1 cellular context compared by ENCODE assay signal in the genomic region with DNA sequence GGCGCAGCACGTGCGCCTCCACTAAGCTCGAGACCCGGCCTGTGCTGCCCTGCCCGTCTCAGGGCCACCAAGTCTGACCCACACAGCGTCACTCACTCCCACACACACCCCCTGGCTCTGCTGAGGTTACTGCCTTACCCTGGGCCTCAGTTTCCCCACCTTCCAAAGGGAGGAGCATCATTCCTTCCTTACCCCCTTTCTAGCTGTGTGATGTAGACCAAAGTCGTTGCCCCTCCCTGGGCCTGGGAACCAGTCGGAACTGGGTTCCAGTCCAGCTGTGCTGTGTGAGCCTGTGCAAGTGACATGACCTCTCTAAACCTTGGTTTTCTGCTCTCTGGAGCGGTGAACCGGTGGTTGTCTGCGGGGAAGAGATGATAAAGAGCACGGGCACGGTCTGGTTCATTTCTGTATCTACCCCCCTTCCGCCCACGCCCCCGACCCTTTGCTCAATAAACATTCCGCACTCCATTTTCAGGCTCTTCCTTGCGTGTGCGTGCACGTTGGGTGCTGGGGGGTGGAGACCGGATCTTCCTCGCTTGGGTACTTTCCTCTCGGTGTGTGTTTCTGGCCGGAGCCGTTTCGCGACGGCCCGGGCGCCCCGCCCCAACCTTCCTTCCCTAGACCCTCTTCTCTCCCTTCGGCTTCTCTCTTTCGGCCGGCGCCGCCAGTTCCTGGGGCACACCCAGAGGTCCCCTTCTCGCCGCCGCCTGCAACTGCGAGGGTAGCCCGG.
TF ChIP-seq lines count a peak whose summit lies in the region.

ZNF581 (plus strand) TSS at position 647 of the 730 bp plus-strand sequence. CDS start 923 bp downstream, outside the sequence.

TF ChIP-seq in HepG2, 621 proteins besides CTCF, POLR2A, EP300 and RAD21 (continued from another document and continues in another):
- no peak for TF ChIP-seq HMGXB3 (CRISPR knock-in tag; IDR thresholded peaks at IDR 0.05; ENCODE audit: borderline replicate concordance)
- TF ChIP-seq ELF1 (CRISPR knock-in tag; IDR thresholded peaks at IDR 0.05) = peak; percentile 66
- TF ChIP-seq, protein P1, sequence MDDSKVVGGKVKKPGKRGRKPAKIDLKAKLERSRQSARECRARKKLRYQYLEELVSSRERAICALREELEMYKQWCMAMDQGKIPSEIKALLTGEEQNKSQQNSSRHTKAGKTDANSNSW (CRISPR knock-in tag; IDR thresholded peaks at IDR 0.05; ENCODE audit: borderline replicate concordance) = no peak
- no peak for TF ChIP-seq HNF4G (IDR thresholded peaks at IDR 0.05; ENCODE audit: borderline replicate concordance, low read depth, low read length)
- TF ChIP-seq HNF4G (CRISPR knock-in tag; IDR thresholded peaks at IDR 0.05; ENCODE audit: borderline replicate concordance, low read depth) = no peak
- TF ChIP-seq MEF2D (CRISPR knock-in tag; IDR thresholded peaks at IDR 0.05) = peak; percentile 37; the same call in 1 of the 2 replicates
- no peak for TF ChIP-seq PHB2 (IDR thresholded peaks at IDR 0.05; ENCODE audit: partially characterized antibody)
- no peak for TF ChIP-seq ETS1 (CRISPR knock-in tag; IDR thresholded peaks at IDR 0.05)
- no peak for TF ChIP-seq ZNF709 (CRISPR knock-in tag; IDR thresholded peaks at IDR 0.05)
- TF ChIP-seq, protein P2, sequence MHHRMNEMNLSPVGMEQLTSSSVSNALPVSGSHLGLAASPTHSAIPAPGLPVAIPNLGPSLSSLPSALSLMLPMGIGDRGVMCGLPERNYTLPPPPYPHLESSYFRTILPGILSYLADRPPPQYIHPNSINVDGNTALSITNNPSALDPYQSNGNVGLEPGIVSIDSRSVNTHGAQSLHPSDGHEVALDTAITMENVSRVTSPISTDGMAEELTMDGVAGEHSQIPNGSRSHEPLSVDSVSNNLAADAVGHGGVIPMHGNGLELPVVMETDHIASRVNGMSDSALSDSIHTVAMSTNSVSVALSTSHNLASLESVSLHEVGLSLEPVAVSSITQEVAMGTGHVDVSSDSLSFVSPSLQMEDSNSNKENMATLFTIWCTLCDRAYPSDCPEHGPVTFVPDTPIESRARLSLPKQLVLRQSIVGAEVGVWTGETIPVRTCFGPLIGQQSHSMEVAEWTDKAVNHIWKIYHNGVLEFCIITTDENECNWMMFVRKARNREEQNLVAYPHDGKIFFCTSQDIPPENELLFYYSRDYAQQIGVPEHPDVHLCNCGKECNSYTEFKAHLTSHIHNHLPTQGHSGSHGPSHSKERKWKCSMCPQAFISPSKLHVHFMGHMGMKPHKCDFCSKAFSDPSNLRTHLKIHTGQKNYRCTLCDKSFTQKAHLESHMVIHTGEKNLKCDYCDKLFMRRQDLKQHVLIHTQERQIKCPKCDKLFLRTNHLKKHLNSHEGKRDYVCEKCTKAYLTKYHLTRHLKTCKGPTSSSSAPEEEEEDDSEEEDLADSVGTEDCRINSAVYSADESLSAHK (CRISPR knock-in tag; IDR thresholded peaks at IDR 0.05; ENCODE audit: borderline replicate concordance) = no peak
- 0 out of 2 replicates have a peak, but pooled peaks have one; percentile 23 for TF ChIP-seq ZBTB34 (CRISPR knock-in tag; IDR thresholded peaks at IDR 0.05)
- no peak for TF ChIP-seq MBNL3 (CRISPR knock-in tag; conservative IDR thresholded peaks at IDR 0.05)
- TF ChIP-seq LCORL (IDR thresholded peaks at IDR 0.05) = no peak
- 0 out of 2 replicates have a peak, but pooled peaks have one; percentile 35 for TF ChIP-seq LCORL (CRISPR knock-in tag; IDR thresholded peaks at IDR 0.05)
- TF ChIP-seq FOXA3 (CRISPR knock-in tag; IDR thresholded peaks at IDR 0.05) = 0 out of 2 replicates have a peak, but pooled peaks have one; percentile 26
- TF ChIP-seq ZNF124 (CRISPR knock-in tag; IDR thresholded peaks at IDR 0.05) = 0 out of 2 replicates have a peak, but pooled peaks have one; percentile 60
- peak; percentile 19; the same call in 1 of the 2 replicates for TF ChIP-seq MNT (IDR thresholded peaks at IDR 0.05)
- TF ChIP-seq, protein P3, sequence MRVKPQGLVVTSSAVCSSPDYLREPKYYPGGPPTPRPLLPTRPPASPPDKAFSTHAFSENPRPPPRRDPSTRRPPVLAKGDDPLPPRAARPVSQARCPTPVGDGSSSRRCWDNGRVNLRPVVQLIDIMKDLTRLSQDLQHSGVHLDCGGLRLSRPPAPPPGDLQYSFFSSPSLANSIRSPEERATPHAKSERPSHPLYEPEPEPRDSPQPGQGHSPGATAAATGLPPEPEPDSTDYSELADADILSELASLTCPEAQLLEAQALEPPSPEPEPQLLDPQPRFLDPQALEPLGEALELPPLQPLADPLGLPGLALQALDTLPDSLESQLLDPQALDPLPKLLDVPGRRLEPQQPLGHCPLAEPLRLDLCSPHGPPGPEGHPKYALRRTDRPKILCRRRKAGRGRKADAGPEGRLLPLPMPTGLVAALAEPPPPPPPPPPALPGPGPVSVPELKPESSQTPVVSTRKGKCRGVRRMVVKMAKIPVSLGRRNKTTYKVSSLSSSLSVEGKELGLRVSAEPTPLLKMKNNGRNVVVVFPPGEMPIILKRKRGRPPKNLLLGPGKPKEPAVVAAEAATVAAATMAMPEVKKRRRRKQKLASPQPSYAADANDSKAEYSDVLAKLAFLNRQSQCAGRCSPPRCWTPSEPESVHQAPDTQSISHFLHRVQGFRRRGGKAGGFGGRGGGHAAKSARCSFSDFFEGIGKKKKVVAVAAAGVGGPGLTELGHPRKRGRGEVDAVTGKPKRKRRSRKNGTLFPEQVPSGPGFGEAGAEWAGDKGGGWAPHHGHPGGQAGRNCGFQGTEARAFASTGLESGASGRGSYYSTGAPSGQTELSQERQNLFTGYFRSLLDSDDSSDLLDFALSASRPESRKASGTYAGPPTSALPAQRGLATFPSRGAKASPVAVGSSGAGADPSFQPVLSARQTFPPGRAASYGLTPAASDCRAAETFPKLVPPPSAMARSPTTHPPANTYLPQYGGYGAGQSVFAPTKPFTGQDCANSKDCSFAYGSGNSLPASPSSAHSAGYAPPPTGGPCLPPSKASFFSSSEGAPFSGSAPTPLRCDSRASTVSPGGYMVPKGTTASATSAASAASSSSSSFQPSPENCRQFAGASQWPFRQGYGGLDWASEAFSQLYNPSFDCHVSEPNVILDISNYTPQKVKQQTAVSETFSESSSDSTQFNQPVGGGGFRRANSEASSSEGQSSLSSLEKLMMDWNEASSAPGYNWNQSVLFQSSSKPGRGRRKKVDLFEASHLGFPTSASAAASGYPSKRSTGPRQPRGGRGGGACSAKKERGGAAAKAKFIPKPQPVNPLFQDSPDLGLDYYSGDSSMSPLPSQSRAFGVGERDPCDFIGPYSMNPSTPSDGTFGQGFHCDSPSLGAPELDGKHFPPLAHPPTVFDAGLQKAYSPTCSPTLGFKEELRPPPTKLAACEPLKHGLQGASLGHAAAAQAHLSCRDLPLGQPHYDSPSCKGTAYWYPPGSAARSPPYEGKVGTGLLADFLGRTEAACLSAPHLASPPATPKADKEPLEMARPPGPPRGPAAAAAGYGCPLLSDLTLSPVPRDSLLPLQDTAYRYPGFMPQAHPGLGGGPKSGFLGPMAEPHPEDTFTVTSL (CRISPR knock-in tag; IDR thresholded peaks at IDR 0.05; ENCODE audit: borderline replicate concordance) = no peak
- no peak for TF ChIP-seq ZNF83 (CRISPR knock-in tag; IDR thresholded peaks at IDR 0.05; ENCODE audit: borderline replicate concordance)
- TF ChIP-seq ZBTB21 (CRISPR knock-in tag; IDR thresholded peaks at IDR 0.05) = no peak
- TF ChIP-seq, protein P4, sequence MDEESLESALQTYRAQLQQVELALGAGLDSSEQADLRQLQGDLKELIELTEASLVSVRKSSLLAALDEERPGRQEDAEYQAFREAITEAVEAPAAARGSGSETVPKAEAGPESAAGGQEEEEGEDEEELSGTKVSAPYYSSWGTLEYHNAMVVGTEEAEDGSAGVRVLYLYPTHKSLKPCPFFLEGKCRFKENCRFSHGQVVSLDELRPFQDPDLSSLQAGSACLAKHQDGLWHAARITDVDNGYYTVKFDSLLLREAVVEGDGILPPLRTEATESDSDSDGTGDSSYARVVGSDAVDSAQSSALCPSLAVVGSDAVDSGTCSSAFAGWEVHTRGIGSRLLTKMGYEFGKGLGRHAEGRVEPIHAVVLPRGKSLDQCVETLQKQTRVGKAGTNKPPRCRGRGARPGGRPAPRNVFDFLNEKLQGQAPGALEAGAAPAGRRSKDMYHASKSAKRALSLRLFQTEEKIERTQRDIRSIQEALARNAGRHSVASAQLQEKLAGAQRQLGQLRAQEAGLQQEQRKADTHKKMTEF (CRISPR knock-in tag; IDR thresholded peaks at IDR 0.05) = peak; percentile 82
- TF ChIP-seq PREB (CRISPR knock-in tag; IDR thresholded peaks at IDR 0.05) = no peak
- TF ChIP-seq SIX1 (CRISPR knock-in tag; IDR thresholded peaks at IDR 0.05; ENCODE audit: borderline replicate concordance) = no peak
- TF ChIP-seq ONECUT2 (CRISPR knock-in tag; IDR thresholded peaks at IDR 0.05) = no peak
- TF ChIP-seq, protein P5, sequence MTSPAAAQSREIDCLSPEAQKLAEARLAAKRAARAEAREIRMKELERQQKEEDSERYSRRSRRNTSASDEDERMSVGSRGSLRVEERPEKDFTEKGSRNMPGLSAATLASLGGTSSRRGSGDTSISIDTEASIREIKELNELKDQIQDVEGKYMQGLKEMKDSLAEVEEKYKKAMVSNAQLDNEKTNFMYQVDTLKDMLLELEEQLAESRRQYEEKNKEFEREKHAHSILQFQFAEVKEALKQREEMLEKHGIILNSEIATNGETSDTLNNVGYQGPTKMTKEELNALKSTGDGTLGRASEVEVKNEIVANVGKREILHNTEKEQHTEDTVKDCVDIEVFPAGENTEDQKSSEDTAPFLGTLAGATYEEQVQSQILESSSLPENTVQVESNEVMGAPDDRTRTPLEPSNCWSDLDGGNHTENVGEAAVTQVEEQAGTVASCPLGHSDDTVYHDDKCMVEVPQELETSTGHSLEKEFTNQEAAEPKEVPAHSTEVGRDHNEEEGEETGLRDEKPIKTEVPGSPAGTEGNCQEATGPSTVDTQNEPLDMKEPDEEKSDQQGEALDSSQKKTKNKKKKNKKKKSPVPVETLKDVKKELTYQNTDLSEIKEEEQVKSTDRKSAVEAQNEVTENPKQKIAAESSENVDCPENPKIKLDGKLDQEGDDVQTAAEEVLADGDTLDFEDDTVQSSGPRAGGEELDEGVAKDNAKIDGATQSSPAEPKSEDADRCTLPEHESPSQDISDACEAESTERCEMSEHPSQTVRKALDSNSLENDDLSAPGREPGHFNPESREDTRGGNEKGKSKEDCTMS (CRISPR knock-in tag; conservative IDR thresholded peaks at IDR 0.05) = no peak
- no peak for TF ChIP-seq SMARCE1 (IDR thresholded peaks at IDR 0.05; ENCODE audit: borderline replicate concordance)
